1 cellular context compared by ENCODE assay signal in genomic region chr1:169105434-169106094, GRCh38.
A peak's percentile ranks its signal among the peaks of the same experiment; 100 is the strongest.
TF ChIP-seq lines count a peak whose summit lies in the region.

No MANE protein-coding gene starts in this region.

TF ChIP-seq in HepG2, 621 proteins besides CTCF, POLR2A, EP300 and RAD21 (continued from another document):
- TF ChIP-seq GATAD1 (CRISPR knock-in tag; IDR thresholded peaks at IDR 0.05) (no peak; the same call in 1 of the 2 replicates), ZNF563 (CRISPR knock-in tag; IDR thresholded peaks at IDR 0.05) (no peak), ZNF382 (CRISPR knock-in tag; IDR thresholded peaks at IDR 0.05; ENCODE audit: borderline replicate concordance) (no peak), IRF9 (CRISPR knock-in tag; IDR thresholded peaks at IDR 0.05; ENCODE audit: borderline replicate concordance) (no peak), ZNF180 (CRISPR knock-in tag; IDR thresholded peaks at IDR 0.05; ENCODE audit: borderline replicate concordance, low read depth) (no peak), SALL2 (CRISPR knock-in tag; IDR thresholded peaks at IDR 0.05) (peak; percentile 81; the same call in 1 of the 2 replicates), ZGPAT (CRISPR knock-in tag; IDR thresholded peaks at IDR 0.05) (peak; percentile 84), U2AF1 (optimal IDR thresholded peaks at IDR 0.05; ENCODE audit: low read depth, low read length) (no peak), ATF2 (CRISPR knock-in tag; IDR thresholded peaks at IDR 0.05) (peak; percentile 88), CCDC6 (CRISPR knock-in tag; IDR thresholded peaks at IDR 0.05) (peak; percentile 84; the same call in 1 of the 2 replicates), JUN (CRISPR knock-in tag; IDR thresholded peaks at IDR 0.05) (no peak), SP1 (IDR thresholded peaks at IDR 0.05) (no peak), SP1 (CRISPR knock-in tag; IDR thresholded peaks at IDR 0.05) (peak; percentile 52; the same call in 1 of the 2 replicates), MED13 (CRISPR knock-in tag; IDR thresholded peaks at IDR 0.05) (peak; percentile 92), ZNF124 (CRISPR knock-in tag; IDR thresholded peaks at IDR 0.05) (no peak), ATF5 (CRISPR knock-in tag; IDR thresholded peaks at IDR 0.05; ENCODE audit: low read depth) (no peak), ZBTB25 (CRISPR knock-in tag; IDR thresholded peaks at IDR 0.05) (peak; percentile 83; the same call in 1 of the 2 replicates), NR3C1 (CRISPR knock-in tag; IDR thresholded peaks at IDR 0.05) (no peak), CREB1 (IDR thresholded peaks at IDR 0.05) (no peak), CREB1 (CRISPR knock-in tag; IDR thresholded peaks at IDR 0.05) (no peak), SNAPC5 (CRISPR knock-in tag; IDR thresholded peaks at IDR 0.05; ENCODE audit: borderline replicate concordance) (no peak; the same call in 1 of the 2 replicates), ZNF567 (CRISPR knock-in tag; IDR thresholded peaks at IDR 0.05; ENCODE audit: borderline replicate concordance) (no peak), TFDP1 (CRISPR knock-in tag; IDR thresholded peaks at IDR 0.05; ENCODE audit: borderline replicate concordance) (peak; percentile 78; the same call in 1 of the 2 replicates), AFF4 (CRISPR knock-in tag; IDR thresholded peaks at IDR 0.05) (no peak), RORA (CRISPR knock-in tag; IDR thresholded peaks at IDR 0.05) (no peak), BORCS8-MEF2B (CRISPR knock-in tag; IDR thresholded peaks at IDR 0.05) (no peak), ZNF484 (CRISPR knock-in tag; IDR thresholded peaks at IDR 0.05; ENCODE audit: borderline replicate concordance, low read depth) (no peak), RAD51 (IDR thresholded peaks at IDR 0.05; ENCODE audit: borderline replicate concordance) (no peak)
TF ChIP-seq in HepG2: peak in this region for 256.
